15 cellular contexts compared by ENCODE assay signal in genomic region chr3:185337231-185337816, GRCh38. TPM values are rescaled to one million over a fixed set of nuclear protein-coding genes. Genes with fewer than 3 reads are reported as not detected.
DNase-seq lines count a peak whose midpoint lies in the region; ATAC-seq and TF ChIP-seq lines count a peak whose summit lies in the region.
"Had no signal": no experiment of that assay in that cellular context is flagged by ENCODE, and none has a peak within 500 bp of the region (broad histone marks: within the 10 kb centered on the region; RNA-seq: fewer than 3 reads in every experiment).

No MANE protein-coding gene starts in this region.

- CTCF ChIA-PET in PC-3 (lab: Charles Lee), result no interaction called here

- no peak for TF ChIP-seq POLR2A in transverse colon (IDR thresholded peaks at IDR 0.05)

- no TSS peak for BruUV-seq in PC-3 (replicated peaks; lab: Mats Ljungman, UMichigan)

- H2AFZ ChIP-seq in PC-3 (ENCODE audit: low read length), result no peak overlapping the region

- no peaks in the 10 kb centered on the region for H4K20me1 ChIP-seq in PC-3 (ENCODE audit: low read length)

- in situ Hi-C loops in transverse colon (cut with MboI; ENCODE audit: low pct_ligation_motif_present in 1 of 4, low pct_unique_long_range_greater_than_20kb in 1 of 4, low sequenced_read_pairs in 3 of 4), result no loop called here

- no peaks in the 10 kb centered on the region for H3K79me2 ChIP-seq in PC-3 (ENCODE audit: low read length)

- TF ChIP-seq CTCF in PC-3 (conservative IDR thresholded peaks at IDR 0.05; ENCODE audit: low read depth, low read length), result 0 out of 2 replicates have a peak, but pooled peaks have one; percentile 23
- TF ChIP-seq CTCF in kidney epithelial cell (IDR thresholded peaks at IDR 0.05; ENCODE audit: insufficient read depth, low read length, poor library complexity, severe bottlenecking), result peak; percentile 9
- TF ChIP-seq CTCF in transverse colon (IDR thresholded peaks at IDR 0.05), result no peak

- WGBS in transverse colon (ENCODE audit: low coverage in 1 of 2), 2 donors, result 30 to 47% methylated on average over 4 to 5 of the region's 5 CpGs

- DNase-seq in NCI-H1436 (lab: John Stamatoyannopoulos, UW) (peak; percentile 39), NCI-H1436 treated with DMSO at 0.1 percent for 48 hours (lab: John Stamatoyannopoulos, UW) (no peak), PC-3 (peak; percentile 92), kidney epithelial cell (ENCODE audit: low read depth) (no peak), transverse colon (no peak)
- DNase-seq in activated CD4-positive, alpha-beta T cell treated with anti-CD3 and anti-CD28 coated beads for 48 hours, result no peak
- DNase-seq: 8988T; activated CD4-positive, CD25-positive, alpha-beta regulatory T cell treated with anti-CD3 and anti-CD28 coated beads, Interleukin-2, amount 50 U/mL, for 72 hours; activated T-cell treated with anti-CD3 and anti-CD28 coated beads for 4 hours; gastrocnemius medialis; T-cell had no signal

- no peak for TF ChIP-seq EP300 in transverse colon (IDR thresholded peaks at IDR 0.05; ENCODE audit: low read depth)

- peak overlapping the region; percentile 16; the same call in 1 of the 2 replicates for H3K9ac ChIP-seq in PC-3 (ENCODE audit: low read length)

- H3K27me3 ChIP-seq in PC-3 (ENCODE audit: low read length), result no peaks in the 10 kb centered on the region
- no peaks in the 10 kb centered on the region for H3K27me3 ChIP-seq in kidney epithelial cell (ENCODE audit: control insufficient read depth, insufficient read depth, low read length)
- no peaks in the 10 kb centered on the region for H3K27me3 ChIP-seq in transverse colon
- H3K27me3 ChIP-seq: gastrocnemius medialis had no signal

- H3K9me3 ChIP-seq in PC-3 (ENCODE audit: low read length) (no peaks in the 10 kb centered on the region), transverse colon (no peaks in the 10 kb centered on the region)
- H3K9me3 ChIP-seq: gastrocnemius medialis had no signal

- intact Hi-C loops in PC-3 (cut with micrococcal nuclease), result loop anchor here (1.0 to 5.0 kb wide), 4 partner anchors 19 to 210 kb away; partner anchors contain the start of gene MAP3K13
- intact Hi-C loops in transverse colon (cut with DNase I; ENCODE audit: low total_unique reads), result no loop called here

- POLR2A ChIA-PET in PC-3 (lab: Charles Lee; ENCODE audit: unreplicated experiment), result interaction anchor here (0.7 kb wide), 1 partner anchor 54 kb away, joined by 3 read pairs; no protein-coding TSS in a partner anchor

- no peaks in the 10 kb centered on the region for H3K36me3 ChIP-seq in PC-3 (ENCODE audit: low read depth, low read length)
- H3K36me3 ChIP-seq in kidney epithelial cell (ENCODE audit: control insufficient read depth, insufficient read depth, low read length), result no peaks in the 10 kb centered on the region
- no peaks in the 10 kb centered on the region for H3K36me3 ChIP-seq in transverse colon
- H3K36me3 ChIP-seq: gastrocnemius medialis had no signal

- ATAC-seq in PC-3 (peak; percentile 25), HG03175 (IDR thresholded peaks at IDR 0.05; ENCODE audit: unreplicated experiment) (no peak), GM21529 (IDR thresholded peaks at IDR 0.05; ENCODE audit: unreplicated experiment) (no peak)
- ATAC-seq: gastrocnemius medialis, GM12878, T-cell had no signal

- peaks cover 24% of the 10 kb centered on the region for H3F3A ChIP-seq in PC-3 (ENCODE audit: low read length, unreplicated experiment)

- H3K9me2 ChIP-seq in PC-3 (replicated peaks; ENCODE audit: low read length), result no peaks in the 10 kb centered on the region

- H3K27ac ChIP-seq in PC-3 (ENCODE audit: low read length) (peak overlapping the region; percentile 77), transverse colon (peak overlapping the region; percentile 22 to 66 (median 46))
- H3K27ac ChIP-seq: C4-2B, gastrocnemius medialis had no signal

- peak overlapping the region; percentile 58 for H3K4me2 ChIP-seq in PC-3 (ENCODE audit: low read length)

- H3K4me1 ChIP-seq in PC-3 (ENCODE audit: insufficient read depth, low read length) (peaks cover 56% of the 10 kb centered on the region), transverse colon (peaks cover 2 to 66% (median 24%) of the 10 kb centered on the region in 4 donors)
- H3K4me1 ChIP-seq: gastrocnemius medialis had no signal

- H3K4me3 ChIP-seq in PC-3 (ENCODE audit: low read length) (peak overlapping the region; percentile 8; the same call in 1 of the 2 replicates), kidney epithelial cell (ENCODE audit: low read depth, low read length) (no peak overlapping the region), transverse colon (no peak overlapping the region)
- H3K4me3 ChIP-seq: gastrocnemius medialis, GM12878 had no signal

RNA-seq across cellular contexts. Expression of gene MAP3K13, which starts 25.6 kb away (rescaled TPM):
- total RNA-seq in PC-3 (2014; rRNA removed) (24.0 and 24.4 TPM in 2 replicates), kidney epithelial cell (33.5 and 41.3 TPM in 2 replicates), transverse colon (10 to 100 TPM; 17.2 to 42.6 (median 31.9) TPM)

Comparison
In these comparisons a context has a peak if more than half of its experiments do, and no peak if none do; other contexts are left out.
1. DNase-seq: peak in NCI-H1436 (single experiment) and PC-3 (single experiment); none in NCI-H1436 treated with DMSO at 0.1 percent for 48 hours (single experiment), kidney epithelial cell (single experiment), transverse colon (single experiment) and activated CD4-positive, alpha-beta T cell treated with anti-CD3 and anti-CD28 coated beads for 48 hours (single experiment).
2. CTCF ChIP-seq: peak in PC-3 (single experiment) and kidney epithelial cell (single experiment); none in transverse colon (0 of 5).